8 cellular contexts compared by ENCODE assay signal in the genomic region with DNA sequence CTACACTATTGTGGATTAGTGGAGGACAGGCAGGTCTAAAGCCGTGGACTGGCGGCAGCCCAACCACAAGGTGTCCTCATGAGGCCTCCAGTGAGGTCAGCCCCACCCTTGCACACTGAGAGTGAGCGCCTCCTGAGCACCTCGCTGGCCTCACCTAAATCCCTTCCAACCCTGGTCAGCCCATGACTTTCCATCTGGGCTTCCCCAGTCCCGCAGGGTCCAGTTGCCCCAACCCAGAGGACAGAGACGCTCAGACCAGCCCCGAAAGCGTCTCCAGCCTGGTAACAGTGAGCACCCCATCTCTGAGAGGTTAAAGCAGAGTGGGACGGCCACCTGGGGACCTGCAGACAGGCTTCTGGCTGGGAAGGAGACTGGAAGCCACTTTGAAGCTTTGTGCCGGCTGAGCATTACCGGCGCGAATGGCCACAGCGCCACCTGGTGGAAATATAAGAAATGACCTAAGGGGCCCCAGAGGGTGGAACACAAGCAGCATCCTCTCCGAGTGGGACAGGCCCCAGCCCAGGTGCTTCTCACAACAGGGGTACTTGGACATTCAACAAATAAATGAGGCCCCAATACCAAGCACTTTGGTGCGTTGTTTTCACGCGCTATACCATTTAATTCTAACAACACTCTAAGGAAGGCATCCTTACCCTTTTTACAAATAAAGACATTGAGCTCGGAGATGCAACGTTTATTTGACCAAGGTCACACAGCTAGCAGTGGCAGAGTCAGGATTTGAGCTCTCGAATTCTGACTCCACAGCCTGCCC.
DNase-seq lines count a peak whose midpoint lies in the region; ATAC-seq and TF ChIP-seq lines count a peak whose summit lies in the region.

No MANE protein-coding gene starts in this region.

- no peak overlapping the region for H3K27ac ChIP-seq in CD8-positive, alpha-beta memory T cell (ENCODE audit: low read depth, low read length)

- peaks cover 9 to 10% (median 10%) of the 10 kb centered on the region in 3 donors for H3K4me1 Mint-ChIP-seq in CD8-positive, alpha-beta memory T cell

- CTCF ChIA-PET in CD8-positive, alpha-beta memory T cell (lab: Charles Lee), result interaction anchor here (0.7 to 2.0 kb wide), 26 partner anchors 9 to 1914 kb away, joined by 3 to 23 read pairs (median 4); no protein-coding TSS in a partner anchor

- H3K9me3 Mint-ChIP-seq in CD8-positive, alpha-beta memory T cell, result no peaks in the 10 kb centered on the region

- H3K9me3 ChIP-seq in CD8-positive, alpha-beta memory T cell (ENCODE audit: low read length), result no peaks in the 10 kb centered on the region

- no peaks in the 10 kb centered on the region for H3K36me3 ChIP-seq in CD8-positive, alpha-beta memory T cell (ENCODE audit: insufficient read depth, low read length)

- H3K36me3 Mint-ChIP-seq in CD8-positive, alpha-beta memory T cell, result no peaks in the 10 kb centered on the region

- no peak for TF ChIP-seq POLR2A in NB4 (IDR thresholded peaks at IDR 0.05; ENCODE audit: extremely low read depth, insufficient read length)

- H3K4me1 ChIP-seq in CD8-positive, alpha-beta memory T cell (ENCODE audit: insufficient read depth, low read length), result peaks cover 5% of the 10 kb centered on the region

- H3K27me3 Mint-ChIP-seq in CD8-positive, alpha-beta memory T cell, result no peaks in the 10 kb centered on the region

- intact Hi-C loops in left cardiac atrium (cut with DNase I), result loop anchor here (2.0 to 10.0 kb wide), 3 partner anchors 1698 to 1850 kb away; no protein-coding TSS in a partner anchor

- POLR2A ChIA-PET in CD8-positive, alpha-beta memory T cell (lab: Charles Lee), result interaction anchor here (1.0 kb wide), 1 partner anchor 221 kb away, joined by 3 read pairs; no protein-coding TSS in a partner anchor

- H3K4me3 Mint-ChIP-seq in CD8-positive, alpha-beta memory T cell, result no peak overlapping the region

- H3K27me3 ChIP-seq in CD8-positive, alpha-beta memory T cell (ENCODE audit: insufficient read depth, low read length, poor library complexity, severe bottlenecking), result no peaks in the 10 kb centered on the region

- peak; percentile 72 for ATAC-seq in GM21619 (IDR thresholded peaks at IDR 0.05; ENCODE audit: unreplicated experiment)
- ATAC-seq in left cardiac atrium, result peak; percentile 87 to 91
- ATAC-seq in GM19452 (IDR thresholded peaks at IDR 0.05; ENCODE audit: unreplicated experiment), result no peak

- H3K27ac Mint-ChIP-seq in CD8-positive, alpha-beta memory T cell, result no peak overlapping the region

- DNase-seq in CD8-positive, alpha-beta memory T cell, result peak; percentile 54 to 80 (median 55)
- peak; percentile 73 for DNase-seq in NB4 (ENCODE audit: low read depth)
- peak; percentile 87 for DNase-seq in SW480 (ENCODE audit: low spot score)
- peak; percentile 37 for DNase-seq in activated naive CD8-positive, alpha-beta T cell treated with anti-CD3 and anti-CD28 coated beads, Interleukin-2, amount 50 U/mL, for 16 hours (ENCODE audit: low read depth, low spot score)
- peak; percentile 67 for DNase-seq in left cardiac atrium
- peak; percentile 21 for DNase-seq in renal cortical epithelial cell (ENCODE audit: low read depth)

- H3K4me3 ChIP-seq in CD8-positive, alpha-beta memory T cell (ENCODE audit: low read length), result no peak overlapping the region
- no peak overlapping the region for H3K4me3 ChIP-seq in NB4 (ENCODE audit: low read depth, low read length)

- TF ChIP-seq CTCF in NB4 (IDR thresholded peaks at IDR 0.05; ENCODE audit: low read depth, low read length), result peak; percentile 82

Comparison
In these comparisons a context has a peak if more than half of its experiments do, and no peak if none do; other contexts are left out.
1. DNase-seq: peak in every context shown above with its lines; median percentile 87 in SW480; 73 in NB4; 67 in left cardiac atrium; 55 in CD8-positive, alpha-beta memory T cell; 37 in activated naive CD8-positive, alpha-beta T cell treated with anti-CD3 and anti-CD28 coated beads, Interleukin-2, amount 50 U/mL, for 16 hours; 21 in renal cortical epithelial cell.